32 cellular contexts compared by ENCODE assay signal in genomic region chr21:32260130-32260529, GRCh38. TPM values are rescaled to one million over a fixed set of nuclear protein-coding genes. Genes with fewer than 3 reads are reported as not detected.
"Had no signal": no experiment of that assay in that cellular context is flagged by ENCODE, and none has a peak within 500 bp of the region (broad histone marks: within the 10 kb centered on the region; RNA-seq: fewer than 3 reads in every experiment).

No MANE protein-coding gene starts in this region.

- H3K4me3 ChIP-seq: stomach, suprapubic skin, testis, thoracic aorta, thyroid gland, tibial artery, tibial nerve, transverse colon, upper lobe of left lung, upper lobe of right lung, uterus, vagina had no signal

- H3K9me3 ChIP-seq: stomach, suprapubic skin, testis, thoracic aorta, thyroid gland, tibial artery, tibial nerve, transverse colon, upper lobe of left lung, upper lobe of right lung, uterus, vagina had no signal

- FAIRE-seq: urothelium cell line had no signal

- H3K36me3 ChIP-seq: stomach, suprapubic skin, thoracic aorta, thyroid gland, tibial artery, tibial nerve, transverse colon, upper lobe of left lung, upper lobe of right lung, uterus, vagina had no signal

- H3K9me3 Mint-ChIP-seq: stimulated activated effector memory CD8-positive, alpha-beta T cell treated with anti-CD3 and anti-CD28 coated beads, Interleukin-12 subunit alpha, Interleukin-12 subunit beta, amount 100 ng/mL, for 72 hours; stimulated activated memory B cell treated with anti-CD40 and anti-IgM and Interleukin-4, amounts not matched to agents 10 μg/mL and 1 μg/mL and 100 μg/mL, for 72 hours; stimulated activated naive B cell treated with anti-CD40 and anti-IgM and Interleukin-4, amounts not matched to agents 10 μg/mL and 1 μg/mL and 100 μg/mL, for 72 hours; stimulated activated naive CD8-positive, alpha-beta T cell treated with anti-CD3 and anti-CD28 coated beads, Interleukin-15, amount 100 ng/mL, for 72 hours; stimulated activated naive CD8-positive, alpha-beta T cell treated with anti-CD3 and anti-CD28 coated beads, Interleukin-15, Interleukin-2, amounts not matched to agents 100 ng/mL and 50 ng/mL, for 24 hours; type B pancreatic cell had no signal

- H3K4me3 Mint-ChIP-seq: stimulated activated effector memory CD8-positive, alpha-beta T cell treated with anti-CD3 and anti-CD28 coated beads, Interleukin-12 subunit alpha, Interleukin-12 subunit beta, amount 100 ng/mL, for 72 hours; stimulated activated memory B cell treated with anti-CD40 and anti-IgM and Interleukin-4, amounts not matched to agents 10 μg/mL and 1 μg/mL and 100 μg/mL, for 72 hours; stimulated activated naive B cell treated with anti-CD40 and anti-IgM and Interleukin-4, amounts not matched to agents 10 μg/mL and 1 μg/mL and 100 μg/mL, for 72 hours; stimulated activated naive CD8-positive, alpha-beta T cell treated with anti-CD3 and anti-CD28 coated beads, Interleukin-15, amount 100 ng/mL, for 72 hours; stimulated activated naive CD8-positive, alpha-beta T cell treated with anti-CD3 and anti-CD28 coated beads, Interleukin-15, Interleukin-2, amounts not matched to agents 100 ng/mL and 50 ng/mL, for 24 hours; type B pancreatic cell had no signal

- H3K27me3 ChIP-seq: stomach, suprapubic skin, testis, thyroid gland, tibial artery, tibial nerve, transverse colon, upper lobe of left lung, upper lobe of right lung, uterus, vagina had no signal

- DNase-seq: stimulated activated CD4-positive, alpha-beta T cell treated with anti-CD3 and anti-CD28 coated beads, Interleukin-2, amount 100 ng/mL, for 48 hours; stimulated activated CD4-positive, alpha-beta T cell treated with anti-CD3 and anti-CD28 coated beads, Interleukin-4, amount 100 ng/mL, for 1 hour; stimulated activated CD4-positive, alpha-beta T cell treated with anti-CD3 and anti-CD28 coated beads, Interleukin-4, amount 100 ng/mL, for 24 hours; stimulated activated CD4-positive, alpha-beta T cell treated with anti-CD3 and anti-CD28 coated beads, Interleukin-4, amount 100 ng/mL, for 4 hours; stimulated activated CD8-positive, alpha-beta memory T cell treated with anti-CD3 and anti-CD28 coated beads, Interleukin-4, amount 100 ng/mL, for 48 hours; stimulated activated naive B cell treated with anti-CD40 and anti-IgM and Interleukin-4, amounts not matched to agents 10 μg/mL and 1 μg/mL and 100 μg/mL, for 72 hours; stimulated activated naive CD4-positive, alpha-beta T cell; stimulated activated naive CD4-positive, alpha-beta T cell treated with Interleukin-2 at 50 U/mL for 16 hours; stimulated activated naive CD8-positive, alpha-beta T cell treated with anti-CD3 and anti-CD28 coated beads, Interleukin-15, amount 100 ng/mL, for 72 hours; stimulated activated naive CD8-positive, alpha-beta T cell treated with anti-CD3 and anti-CD28 coated beads, Interleukin-15, Interleukin-2, amounts not matched to agents 100 U/mL and 50 U/mL, for 24 hours; stomach; substantia nigra; testis; thyroid gland; tibial artery; transverse colon; trophoblast cell; upper lobe of left lung; upper lobe of right lung; uterus had no signal

- H3K27me3 Mint-ChIP-seq: stimulated activated naive CD8-positive, alpha-beta T cell treated with anti-CD3 and anti-CD28 coated beads, Interleukin-15, Interleukin-2, amounts not matched to agents 100 ng/mL and 50 ng/mL, for 24 hours had no signal

- H3K4me1 ChIP-seq: testis had no signal

- H3K4me1 Mint-ChIP-seq: stimulated activated effector memory CD8-positive, alpha-beta T cell treated with anti-CD3 and anti-CD28 coated beads, Interleukin-12 subunit alpha, Interleukin-12 subunit beta, amount 100 ng/mL, for 72 hours; stimulated activated memory B cell treated with anti-CD40 and anti-IgM and Interleukin-4, amounts not matched to agents 10 μg/mL and 1 μg/mL and 100 μg/mL, for 72 hours had no signal

- H3K27ac ChIP-seq: stomach, suprapubic skin, testis, thoracic aorta, thyroid gland, tibial artery, tibial nerve, transverse colon, upper lobe of left lung, upper lobe of right lung, uterus, vagina had no signal

- H3K27ac Mint-ChIP-seq: stimulated activated effector memory CD8-positive, alpha-beta T cell treated with anti-CD3 and anti-CD28 coated beads, Interleukin-12 subunit alpha, Interleukin-12 subunit beta, amount 100 ng/mL, for 72 hours; stimulated activated memory B cell treated with anti-CD40 and anti-IgM and Interleukin-4, amounts not matched to agents 10 μg/mL and 1 μg/mL and 100 μg/mL, for 72 hours; stimulated activated naive B cell treated with anti-CD40 and anti-IgM and Interleukin-4, amounts not matched to agents 10 μg/mL and 1 μg/mL and 100 μg/mL, for 72 hours; stimulated activated naive CD8-positive, alpha-beta T cell treated with anti-CD3 and anti-CD28 coated beads, Interleukin-15, amount 100 ng/mL, for 72 hours; stimulated activated naive CD8-positive, alpha-beta T cell treated with anti-CD3 and anti-CD28 coated beads, Interleukin-15, Interleukin-2, amounts not matched to agents 100 ng/mL and 50 ng/mL, for 24 hours; type B pancreatic cell had no signal

- H3K36me3 Mint-ChIP-seq: stimulated activated effector memory CD8-positive, alpha-beta T cell treated with anti-CD3 and anti-CD28 coated beads, Interleukin-12 subunit alpha, Interleukin-12 subunit beta, amount 100 ng/mL, for 72 hours; stimulated activated memory B cell treated with anti-CD40 and anti-IgM and Interleukin-4, amounts not matched to agents 10 μg/mL and 1 μg/mL and 100 μg/mL, for 72 hours; type B pancreatic cell had no signal

- ATAC-seq: stimulated activated effector memory CD8-positive, alpha-beta T cell treated with anti-CD3 and anti-CD28 coated beads, Interleukin-12 subunit alpha, Interleukin-12 subunit beta, amount 100 ng/mL, for 72 hours; stimulated activated memory B cell treated with anti-CD40 and anti-IgM and Interleukin-4, amounts not matched to agents 10 μg/mL and 1 μg/mL and 100 μg/mL, for 72 hours; stimulated activated naive B cell treated with anti-CD40 and anti-IgM and Interleukin-4, amounts not matched to agents 10 μg/mL and 1 μg/mL and 100 μg/mL, for 72 hours; stimulated activated naive CD8-positive, alpha-beta T cell treated with anti-CD3 and anti-CD28 coated beads, Interleukin-15, amount 100 ng/mL, for 72 hours; stimulated activated naive CD8-positive, alpha-beta T cell treated with anti-CD3 and anti-CD28 coated beads, Interleukin-15, Interleukin-2, amounts not matched to agents 100 U/mL and 50 U/mL, for 24 hours; upper lobe of right lung had no signal

RNA-seq across cellular contexts. Expression of gene MRAP, which starts 38.5 kb away (rescaled TPM):
- total RNA-seq: temporal lobe, thoracic aorta, thyroid gland, transverse colon, ureter, urinary bladder, uterus had no signal
